8 cellular contexts compared by ENCODE assay signal in genomic region chr14:68794856-68795601, GRCh38. TPM values are rescaled to one million over a fixed set of nuclear protein-coding genes. Genes with fewer than 3 reads are reported as not detected.
DNase-seq lines count a peak whose midpoint lies in the region; ATAC-seq and TF ChIP-seq lines count a peak whose summit lies in the region.

No MANE protein-coding gene starts in this region.

- DNase-seq in GM12864 (ENCODE audit: low read depth), result no peak
- peak; percentile 44 for DNase-seq in NCI-H69 (lab: John Stamatoyannopoulos, UW)
- DNase-seq in left ventricle myocardium inferior, result no peak
- DNase-seq in prostate gland (ENCODE audit: low spot score), result peak; percentile 44
- DNase-seq in NCI-H146 (lab: John Stamatoyannopoulos, UW), result no peak
- DNase-seq in GDM1 (lab: John Stamatoyannopoulos, UW), result no peak

- H3K27ac ChIP-seq in adipose tissue (ENCODE audit: low read depth, low read length), result peak overlapping the region; percentile 81
- H3K27ac ChIP-seq in left ventricle myocardium inferior (replicated peaks), result peak overlapping the region; percentile 100
- H3K27ac ChIP-seq in prostate gland, result peak overlapping the region; percentile 99 to 100

- H3K4me1 ChIP-seq in left ventricle myocardium inferior, result peaks cover 54% of the 10 kb centered on the region
- no peaks in the 10 kb centered on the region for H3K4me1 ChIP-seq in prostate gland (replicated peaks)

- H3K9me3 ChIP-seq in left ventricle myocardium inferior (replicated peaks) (no peaks in the 10 kb centered on the region), prostate gland (no peaks in the 10 kb centered on the region)

- ATAC-seq in GM21423 (IDR thresholded peaks at IDR 0.05; ENCODE audit: unreplicated experiment), result no peak

- peaks cover 9% of the 10 kb centered on the region for H3K36me3 ChIP-seq in left ventricle myocardium inferior
- peaks cover under 1 to 3% of the 10 kb centered on the region in 2 donors for H3K36me3 ChIP-seq in prostate gland

- TF ChIP-seq CTCF in GM12864 (IDR thresholded peaks at IDR 0.05; ENCODE audit: low read depth, low read length, missing control alignments) (no peak), left ventricle myocardium inferior (IDR thresholded peaks at IDR 0.05; ENCODE audit: borderline replicate concordance) (no peak), prostate gland (IDR thresholded peaks at IDR 0.05) (no peak)

- WGBS in adipose tissue, 3 donors, result 0 to 1% (median 0%) methylated on average over 36 to 37 of the region's 37 CpGs
- WGBS in prostate gland, result under 1% methylated on average over 37 of the region's 37 CpGs

- H3K27me3 ChIP-seq in left ventricle myocardium inferior (ENCODE audit: low read depth) (no peaks in the 10 kb centered on the region), prostate gland (replicated peaks; ENCODE audit: insufficient read depth) (no peaks in the 10 kb centered on the region)

- intact Hi-C loops in left ventricle myocardium inferior (cut with micrococcal nuclease), result loop anchor here (5.0 kb wide), 1 partner anchor 548 kb away; no protein-coding TSS in a partner anchor
- intact Hi-C loops in prostate gland (cut with DNase I), result loop anchor here (5.0 kb wide), 3 partner anchors 248 to 653 kb away; no protein-coding TSS in a partner anchor

- no peak for TF ChIP-seq POLR2A in prostate gland (IDR thresholded peaks at IDR 0.05)

- H3K4me3 ChIP-seq in GM12864 (ENCODE audit: low read depth, low read length) (peak overlapping the region; percentile 72), left ventricle myocardium inferior (peak overlapping the region; percentile 96), prostate gland (peak overlapping the region; percentile 86 to 94)

RNA-seq across cellular contexts. Expression of gene ZFP36L1, which starts 2.2 kb away (rescaled TPM):
- 100 to 1,000 TPM; 174 to 335 (median 258) TPM for polyA plus RNA-seq in adipose tissue
- total RNA-seq in left ventricle myocardium inferior, result 48.0 TPM
- 100 to 1,000 TPM; 359 to 556 TPM for total RNA-seq in prostate gland

Comparison
In these comparisons a context has a peak if more than half of its experiments do, and no peak if none do; other contexts are left out.
1. DNase-seq: peak in NCI-H69 (single experiment) and prostate gland (single experiment); none in GM12864 (single experiment), left ventricle myocardium inferior (single experiment), NCI-H146 (single experiment) and GDM1 (single experiment).
2. Peak in every context shown above with its lines, with median percentiles within 50 percentile points of each other: H3K4me3 ChIP-seq and H3K27ac ChIP-seq.